Comparison of ENCODE assay signal across 14 cellular contexts in the genomic region with DNA sequence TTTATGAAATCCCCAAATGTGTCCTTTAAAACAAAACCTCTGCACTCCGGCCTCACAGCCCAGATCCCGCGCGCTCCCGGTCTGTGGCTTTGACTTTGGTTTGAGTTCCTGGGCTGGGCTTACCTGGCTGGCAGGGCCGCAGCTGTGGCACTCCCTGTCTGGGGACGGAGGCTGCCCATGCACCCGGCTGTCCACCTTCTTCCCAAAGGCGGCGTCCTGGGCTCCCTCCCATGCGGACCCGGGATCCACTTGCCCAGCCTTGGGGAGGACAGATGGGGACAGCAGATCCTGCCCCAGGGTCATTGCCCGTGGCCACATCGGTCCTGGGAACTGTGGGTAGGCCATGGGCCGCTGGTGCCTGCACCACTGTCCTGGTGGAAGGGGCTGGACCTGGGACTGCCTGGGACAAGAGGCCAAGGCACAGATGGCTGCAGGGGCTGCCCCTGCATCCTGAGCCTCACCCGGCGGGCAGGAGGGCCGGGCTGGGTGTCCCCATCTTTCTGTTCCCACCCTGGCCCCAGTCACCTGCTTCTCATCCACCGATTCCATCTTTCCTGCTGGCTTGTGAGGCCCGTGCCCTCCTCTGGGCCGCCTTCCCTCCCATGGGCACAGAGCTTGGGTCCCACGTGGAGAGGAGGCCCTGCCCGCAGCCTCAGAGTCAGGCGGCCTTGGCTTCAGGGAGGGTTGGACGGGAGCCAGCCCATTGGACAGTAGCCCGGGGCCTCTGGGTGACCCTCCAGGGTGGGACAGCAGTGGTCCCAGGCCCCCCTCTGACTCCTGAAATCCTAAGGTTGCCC. TPM values are rescaled to one million over a fixed set of nuclear protein-coding genes. Genes with fewer than 3 reads are reported as not detected.
DNase-seq lines count a peak whose midpoint lies in the region; ATAC-seq, FAIRE-seq and TF ChIP-seq lines count a peak whose summit lies in the region.
"Had no signal": no experiment of that assay in that cellular context is flagged by ENCODE, and none has a peak within 500 bp of the region (broad histone marks: within the 10 kb centered on the region; RNA-seq: fewer than 3 reads in every experiment).

No MANE protein-coding gene starts in this region.

- no peak overlapping the region for H3K4me2 ChIP-seq in OCI-LY7 (ENCODE audit: low read length)

- TF ChIP-seq CTCF in kidney (IDR thresholded peaks at IDR 0.05; ENCODE audit: borderline replicate concordance, extremely low read depth, insufficient read depth) = no peak
- no peak for TF ChIP-seq CTCF in OCI-LY7 (conservative IDR thresholded peaks at IDR 0.05; ENCODE audit: low read length)

- no TSS peak for BruUV-seq in OCI-LY7 (replicated peaks; lab: Mats Ljungman, UMichigan)

- H3K4me1 ChIP-seq in right cardiac atrium (ENCODE audit: control insufficient read depth, insufficient read depth, low read length) (no peaks in the 10 kb centered on the region), kidney (ENCODE audit: control insufficient read depth in 1 of 2, insufficient read depth in 1 of 2, low read depth in 1 of 2, low read length in 2 of 2) (no peaks in the 10 kb centered on the region), OCI-LY7 (ENCODE audit: insufficient read depth, low read length, poor library complexity, severe bottlenecking) (no peaks in the 10 kb centered on the region)

- H3K36me3 ChIP-seq in kidney (ENCODE audit: control insufficient read depth in 1 of 2, insufficient read depth in 2 of 2, low read length in 2 of 2) (no peaks in the 10 kb centered on the region), OCI-LY7 (ENCODE audit: insufficient read depth, low read length) (peaks cover 22% of the 10 kb centered on the region)
- H3K36me3 ChIP-seq: MG63 had no signal

- POLR2A ChIA-PET in OCI-LY7 (lab: Charles Lee) = no interaction called here

- CTCF ChIA-PET in OCI-LY7 (lab: Charles Lee; ENCODE audit: unreplicated experiment) = no interaction called here

- DNase-seq in right cardiac atrium (peak in 2 of 3 donors; percentile 52 to 58), Right ventricle myocardium inferior (ENCODE audit: missing footprints) (no peak), kidney (peak; percentile 71), sciatic nerve (ENCODE audit: low spot score) (no peak), NCI-H82 (lab: John Stamatoyannopoulos, UW) (no peak), middle frontal gyrus (ENCODE audit: extremely low spot score, low spot score) (no peak), OCI-LY7 (ENCODE audit: low spot score) (no peak)
- DNase-seq: EL, MG63, NCI-H1417, NCI-H187, NCI-H446, NCI-H526 had no signal

- 82% methylated on average over 26 of the region's 26 CpGs for WGBS in right cardiac atrium

- intact Hi-C loops in right cardiac atrium (cut with DNase I) = no loop called here
- intact Hi-C loops in Right ventricle myocardium inferior (cut with DNase I) = no loop called here
- intact Hi-C loops in kidney (cut with DNase I) = no loop called here
- intact Hi-C loops in sciatic nerve (cut with DNase I) = no loop called here
- intact Hi-C loops in OCI-LY7 (cut with micrococcal nuclease; ENCODE audit: unreplicated experiment) = no loop called here

- no peaks in the 10 kb centered on the region for H3K27me3 ChIP-seq in right cardiac atrium (ENCODE audit: control insufficient read depth, insufficient read depth)
- H3K27me3 ChIP-seq: MG63 had no signal

- H3K9ac ChIP-seq in kidney (ENCODE audit: low read length in 2 of 2) = no peak overlapping the region

- FAIRE-seq in kidney (lab: Jason Lieb, UNC) = no peak

- H4K20me1 ChIP-seq in OCI-LY7 (ENCODE audit: insufficient read depth, low read length) = no peaks in the 10 kb centered on the region; the same call in 1 of the 2 replicates

- H3K27ac ChIP-seq in right cardiac atrium (ENCODE audit: low read length) (no peak overlapping the region), kidney (ENCODE audit: low read depth in 2 of 2, low read length in 2 of 2) (no peak overlapping the region), OCI-LY7 (ENCODE audit: low read depth, low read length, poor library complexity, severe bottlenecking) (no peak overlapping the region)

- no peak overlapping the region for H2AFZ ChIP-seq in OCI-LY7 (ENCODE audit: low read length)

- peaks cover 4% of the 10 kb centered on the region; the same call in 1 of the 2 replicates for H3K79me2 ChIP-seq in OCI-LY7 (ENCODE audit: insufficient read depth, low read depth, low read length)

- no peak overlapping the region for H3K4me3 ChIP-seq in right cardiac atrium (ENCODE audit: low read length)
- no peak overlapping the region for H3K4me3 ChIP-seq in kidney (ENCODE audit: low read length in 2 of 2)
- H3K4me3 ChIP-seq in OCI-LY7 (ENCODE audit: low read depth, low read length, poor library complexity, severe bottlenecking) = no peak overlapping the region
- H3K4me3 ChIP-seq: MG63 had no signal

- ATAC-seq in right cardiac atrium (peak; percentile 2 to 3), Right ventricle myocardium inferior (no peak), sciatic nerve (peak; percentile 0), HG02623 (IDR thresholded peaks at IDR 0.05; ENCODE audit: unreplicated experiment) (no peak)

- H3K9me3 ChIP-seq in right cardiac atrium (ENCODE audit: control insufficient read depth, low read length) = no peaks in the 10 kb centered on the region
- no peaks in the 10 kb centered on the region for H3K9me3 ChIP-seq in kidney (ENCODE audit: control insufficient read depth in 1 of 2, low read length in 2 of 2)
- no peaks in the 10 kb centered on the region for H3K9me3 ChIP-seq in OCI-LY7 (ENCODE audit: low read length)
- H3K9me3 ChIP-seq: MG63 had no signal

- no peaks in the 10 kb centered on the region for H3K9me2 ChIP-seq in OCI-LY7 (ENCODE audit: insufficient read depth, low read length)

RNA-seq across cellular contexts. Expression of a gene that starts 27.7 kb away (rescaled TPM):
- total RNA-seq in right cardiac atrium (10 to 100 TPM; 20.1 to 25.3 (median 20.8) TPM), Right ventricle myocardium inferior (18.5 TPM), kidney (17.2 TPM), sciatic nerve (80.3 TPM), OCI-LY7 (2022) (50.4 and 54.3 TPM in 2 replicates)
- polyA plus RNA-seq in right cardiac atrium (14.7 TPM), kidney (ENCODE audit: insufficient read depth, low read depth, low replicate concordance) (4.3 TPM)
- 15.3 and 23.6 TPM in 2 replicates for total RNA-seq in OCI-LY7 (2014; rRNA removed; shearing (Covaris generic))

Comparison
In these comparisons a context has a peak if more than half of its experiments do, and no peak if none do; other contexts are left out.
1. ATAC-seq: peak in right cardiac atrium (2 of 2) and sciatic nerve (single experiment); none in Right ventricle myocardium inferior (single experiment) and HG02623 (single experiment).
2. DNase-seq: peak in right cardiac atrium (2 of 3) and kidney (single experiment); none in Right ventricle myocardium inferior (single experiment), sciatic nerve (single experiment), NCI-H82 (single experiment), middle frontal gyrus (single experiment) and OCI-LY7 (single experiment).